In genomic region chr13:99087954-99088491, GRCh38 we compare ENCODE assay signal across 8 cellular contexts.
DNase-seq lines count a peak whose midpoint lies in the region; ATAC-seq, FAIRE-seq and TF ChIP-seq lines count a peak whose summit lies in the region.

No MANE protein-coding gene starts in this region.

- CTCF ChIA-PET in A549 (lab: Yijun Ruan, JAX), result interaction anchor here (0.8 to 1.3 kb wide), 3 partner anchors 9 to 621 kb away, joined by 3 to 4 read pairs (median 4); no protein-coding TSS in a partner anchor

- no peak for TF ChIP-seq EP300 in A549 (IDR thresholded peaks at IDR 0.05)

- peak overlapping the region; percentile 87 for H3K4me3 ChIP-seq in A549
- H3K4me3 ChIP-seq in Peyer's patch, result peak overlapping the region; percentile 70 to 95 (median 87)
- peak overlapping the region; percentile 25 to 68 for H3K4me3 ChIP-seq in body of pancreas

- FAIRE-seq in A549 (lab: Jason Lieb, UNC), result no peak

- H3K4me3 Mint-ChIP-seq in stimulated activated naive CD8-positive, alpha-beta T cell treated with anti-CD3 and anti-CD28 coated beads, Interleukin-15, amount 100 ng/mL, for 72 hours, result peak overlapping the region; percentile 95 to 100

- H3K27me3 ChIP-seq in Peyer's patch (no peaks in the 10 kb centered on the region), body of pancreas (no peaks in the 10 kb centered on the region), layer of hippocampus (ENCODE audit: control insufficient read depth, insufficient read depth, low read length) (no peaks in the 10 kb centered on the region)

- 46% methylated on average over 12 of the region's 16 CpGs for WGBS in A549 (ENCODE audit: missing lambda C conversion rate)
- WGBS in body of pancreas, 2 donors, result 3% methylated on average over 16 of the region's 16 CpGs

- POLR2A ChIA-PET in A549 (lab: Yijun Ruan, JAX), result interaction anchor here (0.8 to 2.4 kb wide), 3 partner anchors 32 to 112 kb away, joined by 3 to 10 read pairs (median 8); partner anchors contain the start of gene UBAC2

- TF ChIP-seq CTCF in A549 (IDR thresholded peaks at IDR 0.05), result no peak
- TF ChIP-seq CTCF in Peyer's patch (IDR thresholded peaks at IDR 0.05), result no peak
- no peak for TF ChIP-seq CTCF in body of pancreas (IDR thresholded peaks at IDR 0.05)

- no peaks in the 10 kb centered on the region for H3K36me3 ChIP-seq in Peyer's patch
- H3K36me3 ChIP-seq in body of pancreas (replicated peaks in 1 of 2; ENCODE audit: insufficient read depth in 1 of 2, low read depth in 2 of 2), result no peaks in the 10 kb centered on the region

- H3K9me3 Mint-ChIP-seq in stimulated activated naive CD8-positive, alpha-beta T cell treated with anti-CD3 and anti-CD28 coated beads, Interleukin-15, amount 100 ng/mL, for 72 hours, result no peaks in the 10 kb centered on the region

- intact Hi-C loops in body of pancreas (cut with DNase I), result no loop called here

- TF ChIP-seq POLR2A in A549 (IDR thresholded peaks at IDR 0.05; ENCODE audit: low read length) (no peak), Peyer's patch (IDR thresholded peaks at IDR 0.05) (no peak), body of pancreas (IDR thresholded peaks at IDR 0.05) (no peak)

- TF ChIP-seq RAD21 in A549 (conservative IDR thresholded peaks at IDR 0.05 in 1 of 2, IDR thresholded peaks at IDR 0.05 in 1 of 2), result no peak

- no peaks in the 10 kb centered on the region for H3K27me3 Mint-ChIP-seq in stimulated activated naive CD8-positive, alpha-beta T cell treated with anti-CD3 and anti-CD28 coated beads, Interleukin-15, amount 100 ng/mL, for 72 hours

- peak overlapping the region; percentile 95 to 99 for H3K27ac Mint-ChIP-seq in stimulated activated naive CD8-positive, alpha-beta T cell treated with anti-CD3 and anti-CD28 coated beads, Interleukin-15, amount 100 ng/mL, for 72 hours

- H3K27ac ChIP-seq in A549 (peak overlapping the region; percentile 93 to 96), Peyer's patch (peak overlapping the region; percentile 90 to 96 (median 92)), body of pancreas (peak overlapping the region; percentile 89 to 97 (median 93)), layer of hippocampus (ENCODE audit: low read depth, low read length) (peak overlapping the region; percentile 56)

- H3K4me2 ChIP-seq in A549, result peak overlapping the region; percentile 79

- H3K4me1 Mint-ChIP-seq in stimulated activated naive CD8-positive, alpha-beta T cell treated with anti-CD3 and anti-CD28 coated beads, Interleukin-15, amount 100 ng/mL, for 72 hours, result peaks cover 29% of the 10 kb centered on the region

- peak in 1 of 2 experiments; percentile 13 for DNase-seq in A549 (ENCODE audit: low read depth in 1 of 2, low spot score in 1 of 2)
- DNase-seq in Peyer's patch, result peak in 1 of 3 donors; percentile 46
- peak; percentile 11 to 22 (median 18) for DNase-seq in body of pancreas
- DNase-seq in stimulated activated naive CD8-positive, alpha-beta T cell treated with anti-CD3 and anti-CD28 coated beads, Interleukin-15, amount 100 ng/mL, for 72 hours, result no peak
- no peak for DNase-seq in NOMO-1 treated with DMSO at 0.1 percent for 48 hours (lab: John Stamatoyannopoulos, UW; ENCODE audit: unreplicated experiment)

- H3K9me3 ChIP-seq in A549 (no peaks in the 10 kb centered on the region), Peyer's patch (no peaks in the 10 kb centered on the region), body of pancreas (no peaks in the 10 kb centered on the region)

- peaks cover 13% of the 10 kb centered on the region; the same call in 1 of the 3 replicates for H3K4me1 ChIP-seq in A549
- peaks cover 0 to 17% (median 3%) of the 10 kb centered on the region in 4 donors for H3K4me1 ChIP-seq in Peyer's patch
- H3K4me1 ChIP-seq in body of pancreas, result peaks cover 28% of the 10 kb centered on the region

- ATAC-seq in A549, result peak; percentile 25 to 57; a peak in 5 of 6 replicates
- ATAC-seq in GM19025 (IDR thresholded peaks at IDR 0.05; ENCODE audit: low read depth, unreplicated experiment), result peak; percentile 17
- peak; percentile 16 for ATAC-seq in HG03139 (IDR thresholded peaks at IDR 0.05; ENCODE audit: unreplicated experiment)
- ATAC-seq in body of pancreas, result peak; percentile 19
- peak; percentile 61 for ATAC-seq in stimulated activated naive CD8-positive, alpha-beta T cell treated with anti-CD3 and anti-CD28 coated beads, Interleukin-15, amount 100 ng/mL, for 72 hours

TF ChIP-seq in A549, 52 proteins besides CTCF, POLR2A, EP300 and RAD21:
- TF ChIP-seq ZFP36 (IDR thresholded peaks at IDR 0.05; ENCODE audit: borderline replicate concordance, partially characterized antibody) (peak; percentile 0), FOXS1 (CRISPR knock-in tag; IDR thresholded peaks at IDR 0.05) (no peak)

Comparison
In these comparisons a context has a peak if more than half of its experiments do, and no peak if none do; other contexts are left out.
1. DNase-seq: peak in body of pancreas (4 of 4); none in stimulated activated naive CD8-positive, alpha-beta T cell treated with anti-CD3 and anti-CD28 coated beads, Interleukin-15, amount 100 ng/mL, for 72 hours (0 of 2) and NOMO-1 treated with DMSO at 0.1 percent for 48 hours (single experiment).
2. Peak in every context shown above with its lines, with median percentiles within 50 percentile points of each other: ATAC-seq, H3K27ac ChIP-seq and H3K4me3 ChIP-seq.